In genomic region chr2:15930589-15931513, GRCh38 we compare ENCODE assay signal across 33 cellular contexts. TPM values are rescaled to one million over a fixed set of nuclear protein-coding genes. Genes with fewer than 3 reads are reported as not detected.
"Had no signal": no experiment of that assay in that cellular context is flagged by ENCODE, and none has a peak within 500 bp of the region (broad histone marks: within the 10 kb centered on the region; RNA-seq: fewer than 3 reads in every experiment).

No MANE protein-coding gene starts in this region.

- H3K9me3 ChIP-seq: adrenal gland, body of pancreas, esophagus muscularis mucosa, gastrocnemius medialis, heart left ventricle had no signal

- H3K27me3 ChIP-seq: adrenal gland, body of pancreas, esophagus muscularis mucosa, foreskin keratinocyte, gastrocnemius medialis, heart left ventricle had no signal

- ATAC-seq: activated CD4-positive, alpha-beta T cell treated with anti-CD3 and anti-CD28 coated beads for 36 hours; activated CD8-positive, alpha-beta memory T cell treated with anti-CD3 and anti-CD28 coated beads, Interleukin-2, amount 10 ng/mL, durations not matched to agents 7 days and 5 days; activated CD8-positive, alpha-beta T cell treated with anti-CD3 and anti-CD28 coated beads, Interleukin-2, amount 10 ng/mL, durations not matched to agents 7 days and 5 days; activated naive CD8-positive, alpha-beta T cell treated with anti-CD3 and anti-CD28 coated beads, Interleukin-2, amount 50 U/mL, for 24 hours; body of pancreas; effector memory CD8-positive, alpha-beta T cell; foreskin keratinocyte; gastrocnemius medialis; heart left ventricle had no signal

- H3K36me3 ChIP-seq: adrenal gland, esophagus muscularis mucosa, gastrocnemius medialis, heart left ventricle had no signal

- FAIRE-seq: colon had no signal

- H3K4me1 ChIP-seq: adrenal gland, body of pancreas, esophagus muscularis mucosa, foreskin keratinocyte, gastrocnemius medialis, heart left ventricle had no signal

- H3K27ac ChIP-seq: adrenal gland, body of pancreas, esophagus muscularis mucosa, foreskin keratinocyte, gastrocnemius medialis, heart left ventricle had no signal

- DNase-seq: activated CD4-positive, alpha-beta memory T cell treated with anti-CD3 and anti-CD28 coated beads for 36 hours; activated CD4-positive, alpha-beta T cell treated with anti-CD3 and anti-CD28 coated beads for 36 hours; activated CD4-positive, alpha-beta T cell treated with anti-CD3 and anti-CD28 coated beads, Interleukin-2, amount 10 ng/mL, durations not matched to agents 24 days and 14 days; activated CD4-positive, CD25-positive, alpha-beta regulatory T cell; activated CD4-positive, CD25-positive, alpha-beta regulatory T cell treated with anti-CD3 and anti-CD28 coated beads, Interleukin-2, amount 50 U/mL, for 72 hours; activated CD8-positive, alpha-beta memory T cell treated with anti-CD3 and anti-CD28 coated beads, Interleukin-2, amount 10 ng/mL, durations not matched to agents 7 days and 5 days; activated CD8-positive, alpha-beta memory T cell treated with anti-CD3 and anti-CD28 coated beads, Interleukin-2, amount 50 U/mL, for 4 hours; activated CD8-positive, alpha-beta T cell treated with anti-CD3 and anti-CD28 coated beads, Interleukin-2, amount 10 ng/mL, durations not matched to agents 7 days and 5 days; activated effector memory CD4-positive, alpha-beta T cell treated with anti-CD3 and anti-CD28 coated beads, Interleukin-2, amount 50 U/mL, for 16 hours; activated naive CD4-positive, alpha-beta T cell treated with anti-CD3 and anti-CD28 coated beads for 36 hours; activated naive CD8-positive, alpha-beta T cell treated with anti-CD3 and anti-CD28 coated beads for 36 hours; activated naive CD8-positive, alpha-beta T cell treated with anti-CD3 and anti-CD28 coated beads, Interleukin-2, amount 50 U/mL, for 24 hours; activated T-cell treated with anti-CD3 and anti-CD28 coated beads, Interleukin-2, amount 50 U/mL, for 1 hour; activated T-cell treated with anti-CD3 and anti-CD28 coated beads, Interleukin-2, amount 50 U/mL, for 48 hours; adrenal gland; amygdala; aorta; body of pancreas; caudate nucleus; cortex of kidney; dermis blood vessel endothelial cell; effector CD4-positive, alpha-beta T cell; effector memory CD8-positive, alpha-beta T cell; erythroblast; foreskin keratinocyte; gastrocnemius medialis; glutamatergic neuron; heart left ventricle had no signal

- H3K4me3 ChIP-seq: adrenal gland, body of pancreas, esophagus muscularis mucosa, gastrocnemius medialis, heart left ventricle had no signal

RNA-seq across cellular contexts. Expression of gene MYCN, which starts 9.5 kb away (rescaled TPM):
- total RNA-seq: activated CD4-positive, alpha-beta T cell treated with anti-CD3 and anti-CD28 coated beads, Interleukin-2, amount 10 ng/mL, durations not matched to agents 24 days and 14 days; activated CD8-positive, alpha-beta memory T cell treated with anti-CD3 and anti-CD28 coated beads for 36 hours; activated CD8-positive, alpha-beta memory T cell treated with anti-CD3 and anti-CD28 coated beads, Interleukin-2, amount 10 ng/mL, durations not matched to agents 7 days and 5 days; activated CD8-positive, alpha-beta T cell treated with anti-CD3 and anti-CD28 coated beads, Interleukin-2, amount 10 ng/mL, durations not matched to agents 7 days and 5 days; activated T-helper 1 cell treated with anti-CD3 and anti-CD28 coated beads, Interleukin-12 subunit alpha, Interleukin-12 subunit beta, Interleukin-2, Interleukin-4 antibody, amounts not matched to agents 30 ng/mL and 10 ng/mL and 1 ng/mL, durations not matched to agents 14 hours and 24 hours and 36 hours; activated T-helper 2 cell treated with anti-CD3 and anti-CD28 coated beads, Interferon-gamma antibody, Interleukin-2, Interleukin-4, amounts not matched to agents 10 μg/mL and 5 μg/mL and 100 μg/mL, durations not matched to agents 14 hours and 24 hours and 36 hours; body of pancreas; foreskin keratinocyte had no signal
